In the genomic region with DNA sequence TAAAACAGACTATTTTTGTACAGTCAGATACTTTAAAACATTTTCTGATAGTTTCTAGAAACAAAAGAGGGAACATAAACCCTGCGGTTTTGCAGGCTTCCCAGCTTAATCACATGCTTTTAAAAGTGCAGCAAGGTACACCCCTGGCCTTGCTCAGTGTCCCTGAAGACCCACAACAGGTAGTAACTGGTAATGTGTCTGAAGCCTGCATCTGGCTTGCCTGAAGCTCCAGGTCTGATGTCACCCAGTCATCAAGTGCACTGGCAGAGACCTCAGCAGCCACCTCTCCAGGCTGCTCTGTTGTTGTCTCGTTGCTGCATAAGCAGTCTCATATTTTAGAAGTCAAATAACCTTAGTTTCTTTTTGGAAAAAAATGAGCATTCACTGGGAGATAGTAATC, we compare ENCODE assay signal across 13 cellular contexts.
DNase-seq lines count a peak whose midpoint lies in the region; ATAC-seq, FAIRE-seq and TF ChIP-seq lines count a peak whose summit lies in the region.
"Had no signal": no experiment of that assay in that cellular context is flagged by ENCODE, and none has a peak within 500 bp of the region (broad histone marks: within the 10 kb centered on the region; RNA-seq: fewer than 3 reads in every experiment).

No MANE protein-coding gene starts in this region.

- H3K4me3 ChIP-seq in mesendoderm (ENCODE audit: low read length) (no peak overlapping the region), sigmoid colon (no peak overlapping the region)
- H3K4me3 ChIP-seq: ascending aorta, left ventricle myocardium inferior had no signal

- H3K79me1 ChIP-seq in mesendoderm (ENCODE audit: low read length) = no peaks in the 10 kb centered on the region

- no peak for TF ChIP-seq POLR2A in sigmoid colon (IDR thresholded peaks at IDR 0.05)

- FAIRE-seq in GM19239 (lab: Jason Lieb, UNC) = peak; percentile 84

- H3K27me3 ChIP-seq in mesendoderm (ENCODE audit: insufficient read depth, low read length, poor library complexity) (no peaks in the 10 kb centered on the region), sigmoid colon (no peaks in the 10 kb centered on the region)
- H3K27me3 ChIP-seq: ascending aorta, neutrophil had no signal

- H3K4me2 ChIP-seq in mesendoderm (ENCODE audit: low read length) = no peak overlapping the region

- no peak overlapping the region for H3K9ac ChIP-seq in mesendoderm (ENCODE audit: low read length)

- H3K56ac ChIP-seq in mesendoderm (ENCODE audit: low read length) = no peak overlapping the region

- H3K9me3 ChIP-seq in sigmoid colon = no peaks in the 10 kb centered on the region
- H3K9me3 ChIP-seq: ascending aorta, left ventricle myocardium inferior, neutrophil had no signal

- no peaks in the 10 kb centered on the region for H3K36me3 ChIP-seq in mesendoderm (ENCODE audit: control insufficient read depth, insufficient read depth, low read length)
- no peaks in the 10 kb centered on the region for H3K36me3 ChIP-seq in sigmoid colon
- H3K36me3 ChIP-seq: ascending aorta, left ventricle myocardium inferior, neutrophil had no signal

- no peak overlapping the region for H4K5ac ChIP-seq in mesendoderm (ENCODE audit: low read length)

- H3K4ac ChIP-seq in mesendoderm (ENCODE audit: low read depth, low read length) = no peak overlapping the region

- no peak for TF ChIP-seq EP300 in sigmoid colon (IDR thresholded peaks at IDR 0.05)

- H3K23ac ChIP-seq in mesendoderm (ENCODE audit: low read length) = no peak overlapping the region

- H3K4me1 ChIP-seq in mesendoderm (ENCODE audit: control insufficient read depth, low read depth, low read length) (no peaks in the 10 kb centered on the region), sigmoid colon (no peaks in the 10 kb centered on the region)
- H3K4me1 ChIP-seq: ascending aorta, left ventricle myocardium inferior had no signal

- no peak overlapping the region for H2AK5ac ChIP-seq in mesendoderm (ENCODE audit: low read length)

- no peak overlapping the region for H2BK5ac ChIP-seq in mesendoderm (ENCODE audit: low read length)

- WGBS in mesendoderm (ENCODE audit: extremely low coverage, insufficient coverage, low lambda C conversion rate) = no CpG with 5 or more reads among the region's 2 CpGs
- WGBS in sigmoid colon, 2 donors = 20 to 44% methylated on average over 2 of the region's 2 CpGs

- no peak overlapping the region for H3K27ac ChIP-seq in mesendoderm (ENCODE audit: low read depth, low read length)
- H3K27ac ChIP-seq in sigmoid colon = no peak overlapping the region
- H3K27ac ChIP-seq: ascending aorta, left ventricle myocardium inferior, neutrophil had no signal

- H2BK15ac ChIP-seq in mesendoderm (replicated peaks; ENCODE audit: low read depth) = no peak overlapping the region

- intact Hi-C loops in sigmoid colon (cut with DNase I) = no loop called here

- DNase-seq in GM19239 (ENCODE audit: insufficient read length, low spot score) (no peak), mesendoderm (peak; percentile 7), NCI-H187 treated with DMSO at 0.1 percent for 48 hours (lab: John Stamatoyannopoulos, UW) (no peak), sigmoid colon (no peak), DMS79 (lab: John Stamatoyannopoulos, UW) (no peak)
- DNase-seq: activated T-cell treated with anti-CD3 and anti-CD28 coated beads for 4 hours; CD8-positive, alpha-beta T cell; effector CD4-positive, alpha-beta T cell; left ventricle myocardium inferior had no signal

- H3K18ac ChIP-seq in mesendoderm (ENCODE audit: low read length) = no peak overlapping the region

- H2BK120ac ChIP-seq in mesendoderm (ENCODE audit: low read depth, low read length) = no peak overlapping the region

- no peak for TF ChIP-seq CTCF in sigmoid colon (IDR thresholded peaks at IDR 0.05)

- no peak overlapping the region for H4K8ac ChIP-seq in mesendoderm (ENCODE audit: low read depth, low read length)

- no peaks in the 10 kb centered on the region for H3K79me2 ChIP-seq in mesendoderm (ENCODE audit: control insufficient read depth, insufficient read depth, low read length)

- ATAC-seq in HG02588 (IDR thresholded peaks at IDR 0.05; ENCODE audit: unreplicated experiment) (peak; percentile 56), HG03378 (IDR thresholded peaks at IDR 0.05; ENCODE audit: unreplicated experiment) (peak; percentile 74)
- ATAC-seq: CD8-positive, alpha-beta T cell had no signal
